Comparison of ENCODE assay signal across 1 cellular context in genomic region chr16:85420501-85421337, GRCh38.
TF ChIP-seq lines count a peak whose summit lies in the region.

No MANE protein-coding gene starts in this region.

TF ChIP-seq in HepG2, 621 proteins besides CTCF, POLR2A, EP300 and RAD21 (continued from another document and continues in another):
- TF ChIP-seq, protein P1, sequence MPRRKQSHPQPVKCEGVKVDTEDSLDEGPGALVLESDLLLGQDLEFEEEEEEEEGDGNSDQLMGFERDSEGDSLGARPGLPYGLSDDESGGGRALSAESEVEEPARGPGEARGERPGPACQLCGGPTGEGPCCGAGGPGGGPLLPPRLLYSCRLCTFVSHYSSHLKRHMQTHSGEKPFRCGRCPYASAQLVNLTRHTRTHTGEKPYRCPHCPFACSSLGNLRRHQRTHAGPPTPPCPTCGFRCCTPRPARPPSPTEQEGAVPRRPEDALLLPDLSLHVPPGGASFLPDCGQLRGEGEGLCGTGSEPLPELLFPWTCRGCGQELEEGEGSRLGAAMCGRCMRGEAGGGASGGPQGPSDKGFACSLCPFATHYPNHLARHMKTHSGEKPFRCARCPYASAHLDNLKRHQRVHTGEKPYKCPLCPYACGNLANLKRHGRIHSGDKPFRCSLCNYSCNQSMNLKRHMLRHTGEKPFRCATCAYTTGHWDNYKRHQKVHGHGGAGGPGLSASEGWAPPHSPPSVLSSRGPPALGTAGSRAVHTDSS (CRISPR knock-in tag; conservative IDR thresholded peaks at IDR 0.05): no peak
- TF ChIP-seq ELF4 (CRISPR knock-in tag; IDR thresholded peaks at IDR 0.05; ENCODE audit: borderline replicate concordance) (no peak), ZNF616 (CRISPR knock-in tag; IDR thresholded peaks at IDR 0.05; ENCODE audit: low read depth) (peak; percentile 80; the same call in 1 of the 2 replicates), TEF (CRISPR knock-in tag; IDR thresholded peaks at IDR 0.05) (no peak), ZNF10 (CRISPR knock-in tag; IDR thresholded peaks at IDR 0.05; ENCODE audit: borderline replicate concordance, low read depth) (no peak), JUN (CRISPR knock-in tag; IDR thresholded peaks at IDR 0.05) (no peak), SIN3B (IDR thresholded peaks at IDR 0.05; ENCODE audit: low read length) (no peak), CENPT (CRISPR knock-in tag; IDR thresholded peaks at IDR 0.05; ENCODE audit: low read depth) (no peak; the same call in 1 of the 2 replicates), SOX13 (IDR thresholded peaks at IDR 0.05) (no peak), SOX13 (CRISPR knock-in tag; conservative IDR thresholded peaks at IDR 0.05 in 1 of 2, IDR thresholded peaks at IDR 0.05 in 1 of 2) (peak in 1 of 2 experiments; percentile 53; a peak in 2 of 4 replicates), TBX2 (CRISPR knock-in tag; IDR thresholded peaks at IDR 0.05; ENCODE audit: borderline replicate concordance) (no peak), MAZ (IDR thresholded peaks at IDR 0.05; ENCODE audit: borderline replicate concordance, low read depth, low read length) (peak; percentile 19; the same call in 1 of the 2 replicates), MAZ (CRISPR knock-in tag; IDR thresholded peaks at IDR 0.05; ENCODE audit: low read depth) (peak; percentile 80), HOXA3 (CRISPR knock-in tag; IDR thresholded peaks at IDR 0.05) (peak; percentile 92), ARNTL (CRISPR knock-in tag; IDR thresholded peaks at IDR 0.05) (peak; percentile 98), U2AF2 (IDR thresholded peaks at IDR 0.05; ENCODE audit: low read depth, low read length) (no peak), PAF1 (CRISPR knock-in tag; IDR thresholded peaks at IDR 0.05) (no peak), SRSF4 (IDR thresholded peaks at IDR 0.05; ENCODE audit: low read depth, low read length, poor library complexity, severe bottlenecking) (no peak), HNF4G (IDR thresholded peaks at IDR 0.05; ENCODE audit: borderline replicate concordance, low read depth, low read length) (no peak; the same call in 1 of the 2 replicates), HNF4G (CRISPR knock-in tag; IDR thresholded peaks at IDR 0.05; ENCODE audit: borderline replicate concordance, low read depth) (no peak), RXRA (CRISPR knock-in tag; IDR thresholded peaks at IDR 0.05) (peak; percentile 79), CBX1 (IDR thresholded peaks at IDR 0.05; ENCODE audit: low read depth) (peak; percentile 85), CBFB (CRISPR knock-in tag; IDR thresholded peaks at IDR 0.05) (peak; percentile 94), ZNF792 (CRISPR knock-in tag; IDR thresholded peaks at IDR 0.05) (peak; percentile 59; the same call in 1 of the 2 replicates), MATR3 (CRISPR knock-in tag; IDR thresholded peaks at IDR 0.05) (no peak), KLF13 (CRISPR knock-in tag; IDR thresholded peaks at IDR 0.05) (no peak), PREB (CRISPR knock-in tag; IDR thresholded peaks at IDR 0.05) (no peak), CEBPZ (IDR thresholded peaks at IDR 0.05; ENCODE audit: low read length) (no peak), NR2F6 (IDR thresholded peaks at IDR 0.05) (no peak), NR2F6 (CRISPR knock-in tag; IDR thresholded peaks at IDR 0.05) (peak; percentile 67; the same call in 1 of the 2 replicates), ZNF333 (CRISPR knock-in tag; IDR thresholded peaks at IDR 0.05; ENCODE audit: borderline replicate concordance) (peak; percentile 97; the same call in 1 of the 2 replicates), SETDB1 (CRISPR knock-in tag; IDR thresholded peaks at IDR 0.05; ENCODE audit: borderline replicate concordance) (no peak), ZNF781 (CRISPR knock-in tag; IDR thresholded peaks at IDR 0.05; ENCODE audit: borderline replicate concordance, not compliant biosample characterization) (peak; percentile 83), ZNF564 (CRISPR knock-in tag; IDR thresholded peaks at IDR 0.05) (no peak), SNAI1 (CRISPR knock-in tag; IDR thresholded peaks at IDR 0.05; ENCODE audit: borderline replicate concordance) (0 out of 2 replicates have a peak, but pooled peaks have one; percentile 40), ZSCAN29 (CRISPR knock-in tag; conservative IDR thresholded peaks at IDR 0.05) (no peak), FLYWCH1 (CRISPR knock-in tag; IDR thresholded peaks at IDR 0.05) (no peak), EZH2 (conservative IDR thresholded peaks at IDR 0.05; ENCODE audit: low read depth, low read length) (no peak), ZNF546 (CRISPR knock-in tag; conservative IDR thresholded peaks at IDR 0.05) (no peak), GMEB2 (CRISPR knock-in tag; IDR thresholded peaks at IDR 0.05; ENCODE audit: low read depth) (no peak), MTF2 (CRISPR knock-in tag; IDR thresholded peaks at IDR 0.05; ENCODE audit: borderline replicate concordance) (peak; percentile 71; the same call in 1 of the 2 replicates), ZNF350 (CRISPR knock-in tag; IDR thresholded peaks at IDR 0.05; ENCODE audit: borderline replicate concordance, low read depth) (0 out of 2 replicates have a peak, but pooled peaks have one; percentile 44), ZNF335 (CRISPR knock-in tag; IDR thresholded peaks at IDR 0.05) (no peak), ZBTB7B (CRISPR knock-in tag; IDR thresholded peaks at IDR 0.05) (peak; percentile 72), ZNF264 (CRISPR knock-in tag; IDR thresholded peaks at IDR 0.05) (no peak), IKZF1 (IDR thresholded peaks at IDR 0.05) (no peak), TGIF2 (CRISPR knock-in tag; IDR thresholded peaks at IDR 0.05) (no peak), ZNF703 (CRISPR knock-in tag; IDR thresholded peaks at IDR 0.05; ENCODE audit: borderline replicate concordance) (peak; percentile 66; the same call in 1 of the 2 replicates), RFX5 (IDR thresholded peaks at IDR 0.05; ENCODE audit: low read depth, low read length) (peak; percentile 45; the same call in 1 of the 2 replicates), NFE2 (CRISPR knock-in tag; IDR thresholded peaks at IDR 0.05) (no peak), ZNF431 (CRISPR knock-in tag; IDR thresholded peaks at IDR 0.05; ENCODE audit: borderline replicate concordance, low read depth) (no peak), HNF4A (CRISPR knock-in tag; IDR thresholded peaks at IDR 0.05) (no peak), JDP2 (CRISPR knock-in tag; IDR thresholded peaks at IDR 0.05; ENCODE audit: borderline replicate concordance) (no peak), CHD4 (IDR thresholded peaks at IDR 0.05; ENCODE audit: borderline replicate concordance, low read length) (peak; percentile 99; the same call in 1 of the 2 replicates), ZNF572 (CRISPR knock-in tag; IDR thresholded peaks at IDR 0.05) (no peak), HHEX (CRISPR knock-in tag; IDR thresholded peaks at IDR 0.05) (no peak), ZNF737 (CRISPR knock-in tag; IDR thresholded peaks at IDR 0.05; ENCODE audit: borderline replicate concordance) (no peak), ZMYM3 (CRISPR knock-in tag; IDR thresholded peaks at IDR 0.05) (peak; percentile 99), ISX (CRISPR knock-in tag; conservative IDR thresholded peaks at IDR 0.05) (no peak), DPF2 (CRISPR knock-in tag; IDR thresholded peaks at IDR 0.05; ENCODE audit: borderline replicate concordance, low read depth) (no peak), POLR2G (IDR thresholded peaks at IDR 0.05; ENCODE audit: low read depth, low read length) (no peak), ZMYM4 (CRISPR knock-in tag; IDR thresholded peaks at IDR 0.05) (peak; percentile 96)
- TF ChIP-seq, protein P2, sequence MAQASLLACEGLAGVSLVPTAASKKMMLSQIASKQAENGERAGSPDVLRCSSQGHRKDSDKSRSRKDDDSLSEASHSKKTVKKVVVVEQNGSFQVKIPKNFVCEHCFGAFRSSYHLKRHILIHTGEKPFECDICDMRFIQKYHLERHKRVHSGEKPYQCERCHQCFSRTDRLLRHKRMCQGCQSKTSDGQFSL (CRISPR knock-in tag; IDR thresholded peaks at IDR 0.05): no peak
- TF ChIP-seq, protein P3, sequence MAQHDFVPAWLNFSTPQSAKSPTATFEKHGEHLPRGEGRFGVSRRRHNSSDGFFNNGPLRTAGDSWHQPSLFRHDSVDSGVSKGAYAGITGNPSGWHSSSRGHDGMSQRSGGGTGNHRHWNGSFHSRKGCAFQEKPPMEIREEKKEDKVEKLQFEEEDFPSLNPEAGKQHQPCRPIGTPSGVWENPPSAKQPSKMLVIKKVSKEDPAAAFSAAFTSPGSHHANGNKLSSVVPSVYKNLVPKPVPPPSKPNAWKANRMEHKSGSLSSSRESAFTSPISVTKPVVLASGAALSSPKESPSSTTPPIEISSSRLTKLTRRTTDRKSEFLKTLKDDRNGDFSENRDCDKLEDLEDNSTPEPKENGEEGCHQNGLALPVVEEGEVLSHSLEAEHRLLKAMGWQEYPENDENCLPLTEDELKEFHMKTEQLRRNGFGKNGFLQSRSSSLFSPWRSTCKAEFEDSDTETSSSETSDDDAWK (CRISPR knock-in tag; IDR thresholded peaks at IDR 0.05): no peak
- TF ChIP-seq, protein P4, sequence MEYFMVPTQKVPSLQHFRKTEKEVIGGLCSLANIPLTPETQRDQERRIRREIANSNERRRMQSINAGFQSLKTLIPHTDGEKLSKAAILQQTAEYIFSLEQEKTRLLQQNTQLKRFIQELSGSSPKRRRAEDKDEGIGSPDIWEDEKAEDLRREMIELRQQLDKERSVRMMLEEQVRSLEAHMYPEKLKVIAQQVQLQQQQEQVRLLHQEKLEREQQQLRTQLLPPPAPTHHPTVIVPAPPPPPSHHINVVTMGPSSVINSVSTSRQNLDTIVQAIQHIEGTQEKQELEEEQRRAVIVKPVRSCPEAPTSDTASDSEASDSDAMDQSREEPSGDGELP (IDR thresholded peaks at IDR 0.05; ENCODE audit: borderline replicate concordance, low read depth): no peak
- TF ChIP-seq, protein P5, sequence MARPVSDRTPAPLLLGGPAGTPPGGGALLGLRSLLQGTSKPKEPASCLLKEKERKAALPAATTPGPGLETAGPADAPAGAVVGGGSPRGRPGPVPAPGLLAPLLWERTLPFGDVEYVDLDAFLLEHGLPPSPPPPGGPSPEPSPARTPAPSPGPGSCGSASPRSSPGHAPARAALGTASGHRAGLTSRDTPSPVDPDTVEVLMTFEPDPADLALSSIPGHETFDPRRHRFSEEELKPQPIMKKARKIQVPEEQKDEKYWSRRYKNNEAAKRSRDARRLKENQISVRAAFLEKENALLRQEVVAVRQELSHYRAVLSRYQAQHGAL (CRISPR knock-in tag; IDR thresholded peaks at IDR 0.05; ENCODE audit: not compliant biosample characterization): no peak
- TF ChIP-seq, protein P6, sequence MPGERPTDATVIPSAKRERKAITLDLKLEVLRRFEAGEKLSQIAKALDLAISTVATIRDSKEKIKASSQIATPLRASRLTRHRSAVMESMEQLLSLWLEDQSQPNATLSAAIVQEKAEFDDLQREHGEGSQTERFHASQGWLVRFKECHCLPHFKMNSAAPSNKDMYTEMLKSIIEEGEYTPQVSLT (CRISPR knock-in tag; IDR thresholded peaks at IDR 0.05; ENCODE audit: borderline replicate concordance, low read depth): no peak
